Comparison of ENCODE assay signal across 25 cellular contexts in the genomic region with DNA sequence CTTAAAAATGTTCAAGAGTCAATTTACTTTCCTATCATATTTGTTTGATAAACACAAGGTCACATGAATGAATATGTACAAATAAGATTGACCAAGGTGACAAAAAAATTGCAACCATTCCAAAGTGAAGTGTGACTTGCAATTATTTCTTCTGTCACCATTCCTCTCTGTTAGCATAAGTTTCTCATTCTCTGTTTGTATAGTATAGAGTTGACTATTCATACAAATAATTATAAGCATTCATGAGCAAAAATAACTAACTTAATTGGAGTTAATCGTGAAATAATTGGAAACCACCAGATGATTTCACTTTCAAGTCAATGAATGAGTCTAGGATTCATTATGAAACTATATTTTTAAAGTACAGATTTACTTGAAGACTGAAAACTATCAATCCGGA.
"Had no signal": no experiment of that assay in that cellular context is flagged by ENCODE, and none has a peak within 500 bp of the region (broad histone marks: within the 10 kb centered on the region; RNA-seq: fewer than 3 reads in every experiment).

No MANE protein-coding gene starts in this region.

- H3K79me2 ChIP-seq: hepatocyte had no signal

- H3K4me3 ChIP-seq: coronary artery, esophagus muscularis mucosa, gastroesophageal sphincter, heart left ventricle, hepatocyte, left lung, prostate gland, right atrium auricular region, sigmoid colon, spleen, suprapubic skin, transverse colon, upper lobe of right lung, uterus had no signal

- H3K36me3 ChIP-seq: prostate gland, uterus had no signal

- H3K27me3 ChIP-seq: esophagus muscularis mucosa, foreskin keratinocyte, gastroesophageal sphincter, heart left ventricle, hepatocyte, left lung, right atrium auricular region, sigmoid colon, spleen, suprapubic skin, transverse colon, upper lobe of right lung, uterus had no signal

- H3K4me2 ChIP-seq: hepatocyte had no signal

- ATAC-seq: foreskin keratinocyte; gastroesophageal sphincter; heart left ventricle; left cardiac atrium; left lung; naive thymus-derived CD8-positive, alpha-beta T cell; stimulated activated naive B cell treated with anti-CD40 and anti-IgM and Interleukin-4, amounts not matched to agents 10 μg/mL and 1 μg/mL and 100 μg/mL, for 72 hours; upper lobe of right lung had no signal

- H3K9me3 ChIP-seq: esophagus muscularis mucosa, gastroesophageal sphincter, prostate gland, right atrium auricular region, sigmoid colon, transverse colon, upper lobe of right lung, uterus had no signal

- H3K27ac ChIP-seq: coronary artery, esophagus muscularis mucosa, foreskin keratinocyte, gastroesophageal sphincter, heart left ventricle, hepatocyte, left lung, prostate gland, right atrium auricular region, sigmoid colon, spleen, suprapubic skin, transverse colon, upper lobe of right lung, uterus had no signal

- FAIRE-seq: endothelial cell of umbilical vein had no signal

- H2AFZ ChIP-seq: hepatocyte had no signal

- DNase-seq: dermis blood vessel endothelial cell; effector memory CD4-positive, alpha-beta T cell; foreskin keratinocyte; heart left ventricle; left cardiac atrium; left lung; mesenchymal stem cell; midbrain; naive thymus-derived CD8-positive, alpha-beta T cell; nephron progenitor cell; nucleus accumbens; sigmoid colon; spleen; stimulated activated naive B cell treated with anti-CD40 and anti-IgM and Interleukin-4, amounts not matched to agents 10 μg/mL and 1 μg/mL and 100 μg/mL, for 72 hours; transverse colon; upper lobe of right lung; uterus had no signal

- H3K4me1 ChIP-seq: esophagus muscularis mucosa, foreskin keratinocyte, gastroesophageal sphincter, heart left ventricle, left lung, prostate gland, right atrium auricular region, sigmoid colon, spleen, suprapubic skin, transverse colon, upper lobe of right lung, uterus had no signal
